Comparison of ENCODE assay signal across 15 cellular contexts in the genomic region with DNA sequence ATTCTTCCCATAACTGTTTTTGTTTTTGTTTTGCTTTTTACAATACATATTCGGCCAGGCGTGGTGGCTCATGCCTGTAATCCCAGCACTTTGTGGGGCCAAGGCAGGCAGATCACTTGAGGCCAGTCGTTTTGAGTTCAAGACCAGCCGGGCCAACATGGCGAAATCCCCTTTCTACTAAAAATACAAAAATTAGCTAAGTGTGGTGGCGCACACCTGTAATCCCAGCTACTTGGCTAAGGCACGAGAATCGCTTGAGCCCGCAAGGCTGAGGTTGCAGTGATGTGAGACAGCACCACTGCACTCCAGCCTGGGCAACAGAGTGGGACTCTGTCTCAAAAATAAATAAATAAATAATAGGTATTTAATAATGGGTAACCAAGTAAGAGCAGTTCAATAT. TPM values are rescaled to one million over a fixed set of nuclear protein-coding genes. Genes with fewer than 3 reads are reported as not detected.
DNase-seq lines count a peak whose midpoint lies in the region; ATAC-seq and TF ChIP-seq lines count a peak whose summit lies in the region.
"Had no signal": no experiment of that assay in that cellular context is flagged by ENCODE, and none has a peak within 500 bp of the region (broad histone marks: within the 10 kb centered on the region; RNA-seq: fewer than 3 reads in every experiment).

No MANE protein-coding gene starts in this region.

- H2BK5ac ChIP-seq in mesenchymal stem cell (ENCODE audit: low read depth, low read length, poor library complexity, severe bottlenecking): no peak overlapping the region

- peak overlapping the region; percentile 98 for H3K9ac ChIP-seq in mesenchymal stem cell (ENCODE audit: low read length)

- no peaks in the 10 kb centered on the region for H3K27me3 ChIP-seq in mesenchymal stem cell (ENCODE audit: control insufficient read depth in 1 of 2, insufficient read depth in 1 of 2, low read length in 2 of 2)
- H3K27me3 ChIP-seq in ascending aorta: no peaks in the 10 kb centered on the region

- no peak overlapping the region for H2BK12ac ChIP-seq in mesenchymal stem cell (ENCODE audit: low read length in 2 of 2)

- H3K4me1 Mint-ChIP-seq in stimulated activated naive CD8-positive, alpha-beta T cell treated with anti-CD3 and anti-CD28 coated beads, Interleukin-15, Interleukin-2, amounts not matched to agents 100 ng/mL and 50 ng/mL, for 24 hours (ENCODE audit: low read depth): peaks cover 58% of the 10 kb centered on the region
- peaks cover 43% of the 10 kb centered on the region for H3K4me1 Mint-ChIP-seq in stimulated activated naive CD8-positive, alpha-beta T cell treated with anti-CD3 and anti-CD28 coated beads, Interleukin-15, amount 100 ng/mL, for 72 hours
- peaks cover 28% of the 10 kb centered on the region for H3K4me1 Mint-ChIP-seq in activated T-helper 17 cell treated with anti-CD3 and anti-CD28 coated beads, Interleukin-2, amount 50 U/mL, for 72 hours

- H2AK5ac ChIP-seq in mesenchymal stem cell (ENCODE audit: low read length, severe bottlenecking): no peak overlapping the region

- H4K91ac ChIP-seq in mesenchymal stem cell (ENCODE audit: low read length): no peak overlapping the region

- no peak overlapping the region for H3K18ac ChIP-seq in mesenchymal stem cell (ENCODE audit: low read depth in 1 of 2, low read length in 2 of 2)

- peaks cover 16% of the 10 kb centered on the region for H3K36me3 Mint-ChIP-seq in stimulated activated naive CD8-positive, alpha-beta T cell treated with anti-CD3 and anti-CD28 coated beads, Interleukin-15, Interleukin-2, amounts not matched to agents 100 ng/mL and 50 ng/mL, for 24 hours (ENCODE audit: low read depth)
- H3K36me3 Mint-ChIP-seq in activated T-helper 17 cell treated with anti-CD3 and anti-CD28 coated beads, Interleukin-2, amount 50 U/mL, for 72 hours (ENCODE audit: low read depth): peaks cover 40% of the 10 kb centered on the region

- H3K27ac Mint-ChIP-seq in stimulated activated naive CD8-positive, alpha-beta T cell treated with anti-CD3 and anti-CD28 coated beads, Interleukin-15, Interleukin-2, amounts not matched to agents 100 ng/mL and 50 ng/mL, for 24 hours: no peak overlapping the region
- no peak overlapping the region for H3K27ac Mint-ChIP-seq in stimulated activated naive CD8-positive, alpha-beta T cell treated with anti-CD3 and anti-CD28 coated beads, Interleukin-15, amount 100 ng/mL, for 72 hours
- no peak overlapping the region for H3K27ac Mint-ChIP-seq in activated T-helper 17 cell treated with anti-CD3 and anti-CD28 coated beads, Interleukin-2, amount 50 U/mL, for 72 hours
- H3K27ac Mint-ChIP-seq: activated CD4-positive, alpha-beta T cell treated with anti-CD3 and anti-CD28 coated beads, Interleukin-2, amount 10 ng/mL, durations not matched to agents 24 days and 14 days had no signal

- H2BK120ac ChIP-seq in mesenchymal stem cell (ENCODE audit: low read depth, low read length): no peak overlapping the region

- TF ChIP-seq CTCF in ascending aorta (IDR thresholded peaks at IDR 0.05): no peak
- no peak for TF ChIP-seq CTCF in GM13977 (IDR thresholded peaks at IDR 0.05; ENCODE audit: extremely low read depth, insufficient read depth, missing control alignments)

- H3K9me3 Mint-ChIP-seq in stimulated activated naive CD8-positive, alpha-beta T cell treated with anti-CD3 and anti-CD28 coated beads, Interleukin-15, Interleukin-2, amounts not matched to agents 100 ng/mL and 50 ng/mL, for 24 hours: no peaks in the 10 kb centered on the region
- no peaks in the 10 kb centered on the region for H3K9me3 Mint-ChIP-seq in stimulated activated naive CD8-positive, alpha-beta T cell treated with anti-CD3 and anti-CD28 coated beads, Interleukin-15, amount 100 ng/mL, for 72 hours
- no peaks in the 10 kb centered on the region for H3K9me3 Mint-ChIP-seq in activated T-helper 17 cell treated with anti-CD3 and anti-CD28 coated beads, Interleukin-2, amount 50 U/mL, for 72 hours
- H3K9me3 Mint-ChIP-seq: activated CD4-positive, alpha-beta T cell treated with anti-CD3 and anti-CD28 coated beads, Interleukin-2, amount 10 ng/mL, durations not matched to agents 24 days and 14 days had no signal

- H3K27me3 Mint-ChIP-seq in stimulated activated naive CD8-positive, alpha-beta T cell treated with anti-CD3 and anti-CD28 coated beads, Interleukin-15, Interleukin-2, amounts not matched to agents 100 ng/mL and 50 ng/mL, for 24 hours: no peaks in the 10 kb centered on the region
- no peaks in the 10 kb centered on the region for H3K27me3 Mint-ChIP-seq in stimulated activated naive CD8-positive, alpha-beta T cell treated with anti-CD3 and anti-CD28 coated beads, Interleukin-15, amount 100 ng/mL, for 72 hours
- no peaks in the 10 kb centered on the region for H3K27me3 Mint-ChIP-seq in activated T-helper 17 cell treated with anti-CD3 and anti-CD28 coated beads, Interleukin-2, amount 50 U/mL, for 72 hours

- H3K14ac ChIP-seq in mesenchymal stem cell (ENCODE audit: low read length in 2 of 2): no peak overlapping the region

- H3K36me3 ChIP-seq in mesenchymal stem cell (ENCODE audit: control insufficient read depth in 1 of 2, insufficient read depth in 2 of 2, low read depth in 1 of 2, low read length in 2 of 2): no peaks in the 10 kb centered on the region
- no peaks in the 10 kb centered on the region for H3K36me3 ChIP-seq in ascending aorta

- H4K8ac ChIP-seq in mesenchymal stem cell (ENCODE audit: low read length): no peak overlapping the region

- H3K23ac ChIP-seq in mesenchymal stem cell (ENCODE audit: low read length in 2 of 2): no peak overlapping the region

- H3K4me2 ChIP-seq in mesenchymal stem cell (ENCODE audit: low read length, poor library complexity, severe bottlenecking): peak overlapping the region; percentile 50

- no peak for ATAC-seq in stimulated activated naive CD8-positive, alpha-beta T cell treated with anti-CD3 and anti-CD28 coated beads, Interleukin-15, amount 100 ng/mL, for 72 hours
- no peak for ATAC-seq in activated T-helper 17 cell treated with anti-CD3 and anti-CD28 coated beads, Interleukin-2, amount 50 U/mL, for 72 hours (replicated peaks)
- ATAC-seq: HCT116 had no signal

- H3K79me1 ChIP-seq in mesenchymal stem cell (replicated peaks; ENCODE audit: low read length, poor library complexity, severe bottlenecking): no peaks in the 10 kb centered on the region

- peaks cover 7% of the 10 kb centered on the region for H3K4me1 ChIP-seq in mesenchymal stem cell (ENCODE audit: control insufficient read depth, insufficient read depth, low read depth, low read length)
- peaks cover 3 to 50% of the 10 kb centered on the region in 2 donors for H3K4me1 ChIP-seq in ascending aorta

- H3K27ac ChIP-seq in mesenchymal stem cell (ENCODE audit: low read length, poor library complexity, severe bottlenecking) (no peak overlapping the region), ascending aorta (no peak overlapping the region)

- H3K4me3 ChIP-seq in mesenchymal stem cell (ENCODE audit: insufficient read depth in 1 of 2, low read depth in 1 of 2, low read length in 2 of 2) (peak overlapping the region in 1 of 2 experiments; percentile 98), ascending aorta (peak overlapping the region in 1 of 2 donors; percentile 96)

- H3K9me3 ChIP-seq in mesenchymal stem cell (ENCODE audit: control insufficient read depth, low read length) (no peaks in the 10 kb centered on the region), ascending aorta (no peaks in the 10 kb centered on the region)

- WGBS in mesenchymal stem cell: 96% methylated on average over 8 of the region's 9 CpGs

- H3K4ac ChIP-seq in mesenchymal stem cell (ENCODE audit: low read depth in 1 of 2, low read length in 2 of 2): no peak overlapping the region

- peak overlapping the region; percentile 20 for H3K4me3 Mint-ChIP-seq in stimulated activated naive CD8-positive, alpha-beta T cell treated with anti-CD3 and anti-CD28 coated beads, Interleukin-15, Interleukin-2, amounts not matched to agents 100 ng/mL and 50 ng/mL, for 24 hours
- no peak overlapping the region for H3K4me3 Mint-ChIP-seq in stimulated activated naive CD8-positive, alpha-beta T cell treated with anti-CD3 and anti-CD28 coated beads, Interleukin-15, amount 100 ng/mL, for 72 hours
- H3K4me3 Mint-ChIP-seq in activated T-helper 17 cell treated with anti-CD3 and anti-CD28 coated beads, Interleukin-2, amount 50 U/mL, for 72 hours: peak overlapping the region; percentile 99

- DNase-seq in stimulated activated naive CD8-positive, alpha-beta T cell treated with anti-CD3 and anti-CD28 coated beads, Interleukin-15, amount 100 ng/mL, for 72 hours: no peak
- DNase-seq in mesenchymal stem cell (no peak), NCI-H345 treated with DMSO at 0.1 percent for 48 hours (lab: John Stamatoyannopoulos, UW; ENCODE audit: unreplicated experiment) (no peak), T-helper 2 cell (no peak), ascending aorta (ENCODE audit: low spot score in 2 of 2) (no peak), GM13977 (ENCODE audit: low spot score) (no peak)
- DNase-seq: activated CD4-positive, alpha-beta T cell treated with anti-CD3 and anti-CD28 coated beads, Interleukin-2, amount 10 ng/mL, durations not matched to agents 24 days and 14 days; activated naive CD4-positive, alpha-beta T cell; mesendoderm; NCI-H1417 treated with DMSO at 0.1 percent for 48 hours; NCI-H446; stimulated activated CD4-positive, alpha-beta T cell treated with anti-CD3 and anti-CD28 coated beads, Interleukin-1b, Interleukin-23, amount 100 ng/mL, for 48 hours had no signal

- in situ Hi-C loops in GM13977 (cut with MboI; ENCODE audit: low pct_unique_long_range_greater_than_20kb, low sequenced_read_pairs, unreplicated experiment): no loop called here

- H2AFZ ChIP-seq in mesenchymal stem cell (ENCODE audit: low read depth, low read length): no peak overlapping the region

- no peak overlapping the region for H2BK15ac ChIP-seq in mesenchymal stem cell (ENCODE audit: low read depth, poor library complexity, severe bottlenecking)

- intact Hi-C loops in ascending aorta (cut with DNase I): loop anchor here (10.0 kb wide), 1 partner anchor 300 kb away; no protein-coding TSS in a partner anchor

RNA-seq across cellular contexts. Expression of gene TM9SF3, which starts 2.3 kb away (rescaled TPM):
- total RNA-seq in activated T-helper 17 cell treated with anti-CD3 and anti-CD28 coated beads, Interleukin-2, amount 50 U/mL, for 72 hours: 100 to 1,000 TPM in 1 of 2 donors, 10 to 100 TPM in 1; 80.3 to 101 TPM
- 67.7 TPM for polyA plus RNA-seq in mesenchymal stem cell (2013, experiment 1 of 2)
- 72.9 TPM for polyA plus RNA-seq in mesenchymal stem cell (2013, experiment 2 of 2)
- total RNA-seq in ascending aorta: 30.4 TPM

Comparison
In these comparisons a context has a peak if more than half of its experiments do, and no peak if none do; other contexts are left out.
1. H3K4me3 Mint-ChIP-seq: peak in stimulated activated naive CD8-positive, alpha-beta T cell treated with anti-CD3 and anti-CD28 coated beads, Interleukin-15, Interleukin-2, amounts not matched to agents 100 ng/mL and 50 ng/mL, for 24 hours (single experiment) and activated T-helper 17 cell treated with anti-CD3 and anti-CD28 coated beads, Interleukin-2, amount 50 U/mL, for 72 hours (single experiment); none in stimulated activated naive CD8-positive, alpha-beta T cell treated with anti-CD3 and anti-CD28 coated beads, Interleukin-15, amount 100 ng/mL, for 72 hours (0 of 2).